17 cellular contexts compared by ENCODE assay signal in genomic region chr18:74528913-74529312, GRCh38. TPM values are rescaled to one million over a fixed set of nuclear protein-coding genes. Genes with fewer than 3 reads are reported as not detected.
DNase-seq lines count a peak whose midpoint lies in the region; ATAC-seq and TF ChIP-seq lines count a peak whose summit lies in the region.
"Had no signal": no experiment of that assay in that cellular context is flagged by ENCODE, and none has a peak within 500 bp of the region (broad histone marks: within the 10 kb centered on the region; RNA-seq: fewer than 3 reads in every experiment).

No MANE protein-coding gene starts in this region.

- intact Hi-C loops in activated CD4-positive, alpha-beta T cell treated with anti-CD3 and anti-CD28 coated beads for 36 hours (cut with DNase I, micrococcal nuclease), result no loop called here

- no peak overlapping the region for H3K4me3 Mint-ChIP-seq in activated CD4-positive, alpha-beta T cell treated with anti-CD3 and anti-CD28 coated beads for 36 hours
- H3K4me3 Mint-ChIP-seq: T-helper 17 cell had no signal

- no peak for TF ChIP-seq CTCF in KMS-11 (conservative IDR thresholded peaks at IDR 0.05; ENCODE audit: low read depth, low read length)

- no peak overlapping the region for H3K4me3 ChIP-seq in KMS-11 (IDR thresholded peaks at IDR 0.05; ENCODE audit: insufficient read depth, low read depth, low read length)
- H3K4me3 ChIP-seq: BLaER1, MG63 had no signal

- no peaks in the 10 kb centered on the region for H3K4me1 Mint-ChIP-seq in activated CD4-positive, alpha-beta T cell treated with anti-CD3 and anti-CD28 coated beads for 36 hours

- CTCF ChIA-PET in activated CD4-positive, alpha-beta T cell treated with anti-CD3 and anti-CD28 coated beads for 36 hours (lab: Charles Lee), result no interaction called here

- POLR2A ChIA-PET in activated CD4-positive, alpha-beta T cell treated with anti-CD3 and anti-CD28 coated beads for 36 hours (lab: Charles Lee), result no interaction called here

- no peaks in the 10 kb centered on the region for H3K27me3 Mint-ChIP-seq in activated CD4-positive, alpha-beta T cell treated with anti-CD3 and anti-CD28 coated beads for 36 hours

- no peak overlapping the region for H3K27ac Mint-ChIP-seq in activated CD4-positive, alpha-beta T cell treated with anti-CD3 and anti-CD28 coated beads for 36 hours
- H3K27ac Mint-ChIP-seq: T-helper 17 cell had no signal

- H2AFZ ChIP-seq in KMS-11 (ENCODE audit: low read depth), result peak overlapping the region; percentile 38

- H3K4me2 ChIP-seq in KMS-11, result peak overlapping the region; percentile 92
- H3K4me2 ChIP-seq: BLaER1 had no signal

- no peaks in the 10 kb centered on the region for H3K36me3 Mint-ChIP-seq in activated CD4-positive, alpha-beta T cell treated with anti-CD3 and anti-CD28 coated beads for 36 hours (ENCODE audit: low read depth)

- H3K9me3 Mint-ChIP-seq in activated CD4-positive, alpha-beta T cell treated with anti-CD3 and anti-CD28 coated beads for 36 hours (ENCODE audit: low read depth), result no peaks in the 10 kb centered on the region

- no peak for DNase-seq in NCI-H1105 treated with DMSO at 0.1 percent for 48 hours (lab: John Stamatoyannopoulos, UW)
- no peak for DNase-seq in activated CD4-positive, alpha-beta T cell treated with anti-CD3 and anti-CD28 coated beads for 36 hours
- DNase-seq in NCI-H748 (lab: John Stamatoyannopoulos, UW; ENCODE audit: unreplicated experiment), result no peak
- DNase-seq: MG63, NCI-H1105, NCI-H187, NCI-H69, SHP77, T-helper 17 cell had no signal

- H3K4me1 ChIP-seq in KMS-11 (ENCODE audit: low read depth, poor library complexity, severe bottlenecking), result peaks cover 100% of the 10 kb centered on the region
- H3K4me1 ChIP-seq: BLaER1 had no signal

- H3K27ac ChIP-seq in KMS-11 (peak overlapping the region; percentile 87), layer of hippocampus (ENCODE audit: low read depth, low read length) (peak overlapping the region; percentile 63)
- H3K27ac ChIP-seq: BLaER1 had no signal

- H3K79me2 ChIP-seq in KMS-11 (ENCODE audit: insufficient read depth, low read depth), result no peaks in the 10 kb centered on the region

- no peaks in the 10 kb centered on the region for H3K36me3 ChIP-seq in KMS-11 (ENCODE audit: insufficient read depth)
- H3K36me3 ChIP-seq: MG63 had no signal

- H3K9ac ChIP-seq in KMS-11, result peak overlapping the region; percentile 46; the same call in 1 of the 2 replicates
- H3K9ac ChIP-seq: BLaER1 had no signal

- ATAC-seq in GM18909 (IDR thresholded peaks at IDR 0.05; ENCODE audit: poor library complexity, unreplicated experiment) (peak; percentile 17), esophagus mucosa (no peak)
- ATAC-seq in activated CD4-positive, alpha-beta T cell treated with anti-CD3 and anti-CD28 coated beads for 36 hours, result no peak
- ATAC-seq: HCT116, HepG2, Panc1, T-helper 17 cell had no signal

- H3K27me3 ChIP-seq in KMS-11 (ENCODE audit: insufficient read depth, low read depth), result no peaks in the 10 kb centered on the region
- no peaks in the 10 kb centered on the region for H3K27me3 ChIP-seq in layer of hippocampus (ENCODE audit: control insufficient read depth, insufficient read depth, low read length)
- H3K27me3 ChIP-seq: BLaER1, MG63 had no signal

- no peaks in the 10 kb centered on the region for H4K20me1 ChIP-seq in KMS-11 (ENCODE audit: insufficient read depth)
- H4K20me1 ChIP-seq: BLaER1 had no signal

RNA-seq across cellular contexts. Expression of gene CNDP1, which starts 5.4 kb away (rescaled TPM):
- total RNA-seq in activated CD4-positive, alpha-beta T cell treated with anti-CD3 and anti-CD28 coated beads for 36 hours, result not detected
- total RNA-seq in esophagus mucosa, result not detected
- total RNA-seq: HepG2 had no signal

RNA-seq across cellular contexts. Expression of gene CNDP2, which starts 32.8 kb away (rescaled TPM):
- 100 to 1,000 TPM; 128 to 146 TPM for total RNA-seq in activated CD4-positive, alpha-beta T cell treated with anti-CD3 and anti-CD28 coated beads for 36 hours
- total RNA-seq in esophagus mucosa, result 185 TPM
